Comparison of ENCODE assay signal across 8 cellular contexts in the genomic region with DNA sequence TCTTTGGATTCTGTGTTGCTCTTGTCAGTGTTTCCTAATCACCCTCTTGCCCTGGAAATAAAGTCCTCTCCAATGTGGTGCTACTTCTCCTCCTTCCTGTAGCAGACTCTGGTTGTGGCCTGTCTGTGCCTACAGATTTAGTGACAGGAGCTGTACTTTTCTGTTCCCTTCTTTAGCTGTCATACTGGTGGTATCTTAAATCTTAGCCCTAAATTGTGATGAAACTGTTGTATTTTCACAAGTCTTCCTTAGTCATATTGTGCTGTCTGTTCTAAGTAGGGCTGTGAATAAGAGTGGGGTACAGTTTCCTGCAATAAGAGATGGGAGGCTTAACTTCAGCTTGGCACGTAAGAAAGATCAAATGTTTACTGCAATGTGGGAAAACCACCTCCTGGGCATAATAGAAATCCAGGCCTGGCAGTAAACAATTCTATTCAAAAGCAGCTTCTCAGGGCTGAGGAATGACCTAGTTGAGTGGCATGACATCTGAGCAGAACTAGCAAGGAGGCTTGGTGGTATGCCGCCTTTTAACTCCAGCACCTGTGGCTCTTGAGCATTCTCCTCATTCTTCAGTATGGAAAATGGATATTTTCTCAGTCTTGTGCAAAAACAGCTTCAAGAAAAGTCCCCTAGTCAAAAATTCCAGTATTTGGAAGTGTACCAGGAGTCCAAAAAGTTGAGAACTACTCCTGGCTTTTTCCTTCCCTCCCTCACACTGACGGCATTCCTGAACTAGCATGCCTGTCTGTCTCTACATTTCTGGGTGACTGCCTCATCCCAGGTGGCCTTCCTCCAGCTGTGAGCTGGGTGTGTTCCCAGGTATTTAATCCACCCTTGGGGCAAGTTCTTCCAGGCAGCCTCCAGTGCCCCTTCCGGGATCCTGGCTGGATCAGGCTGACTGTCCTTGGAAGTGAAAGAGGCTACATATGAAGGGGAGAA. TPM values are rescaled to one million over a fixed set of nuclear protein-coding genes. Genes with fewer than 3 reads are reported as not detected.
DNase-seq lines count a peak whose midpoint lies in the region; ATAC-seq and TF ChIP-seq lines count a peak whose summit lies in the region.

No MANE protein-coding gene starts in this region.

- peak; percentile 36 for ATAC-seq in GM18519 (IDR thresholded peaks at IDR 0.05; ENCODE audit: low FRiP score, unreplicated experiment)
- no peak for ATAC-seq in lung (ENCODE audit: insufficient read depth, low FRiP score)
- no peak for ATAC-seq in HG02759 (IDR thresholded peaks at IDR 0.05; ENCODE audit: unreplicated experiment)

- TF ChIP-seq CTCF in lung (IDR thresholded peaks at IDR 0.05; ENCODE audit: control extremely low read depth, extremely low read depth) = no peak
- TF ChIP-seq CTCF in vagina (IDR thresholded peaks at IDR 0.05) = no peak

- H3K9me3 ChIP-seq in lung (ENCODE audit: control insufficient read depth in 2 of 2, insufficient read depth in 1 of 2, low read length in 1 of 2) (no peaks in the 10 kb centered on the region), vagina (no peaks in the 10 kb centered on the region)

- 49 to 66% methylated on average over 4 of the region's 4 CpGs for WGBS in lung, 2 donors

- H3K36me3 ChIP-seq in lung (ENCODE audit: control insufficient read depth in 2 of 2, insufficient read depth in 2 of 2, low read length in 2 of 2) (no peaks in the 10 kb centered on the region), vagina (no peaks in the 10 kb centered on the region)

- DNase-seq in LoVo (ENCODE audit: low spot score) (peak; percentile 76), caudate nucleus (lab: John Stamatoyannopoulos, UW) (no peak), lung (ENCODE audit: low spot score) (peak; percentile 35), vagina (ENCODE audit: extremely low spot score in 2 of 2) (no peak), NCI-H748 (lab: John Stamatoyannopoulos, UW; ENCODE audit: unreplicated experiment) (no peak)
- DNase-seq in central memory CD4-positive, alpha-beta T cell = no peak

- intact Hi-C loops in vagina (cut with DNase I) = no loop called here

- peak overlapping the region; percentile 59 for H3K27ac ChIP-seq in caudate nucleus (ENCODE audit: low read depth, low read length)
- H3K27ac ChIP-seq in lung (ENCODE audit: low read depth in 1 of 2, low read length in 1 of 2) = peak overlapping the region; percentile 91 to 96
- peak overlapping the region; percentile 83 for H3K27ac ChIP-seq in vagina

- H3K27me3 ChIP-seq in lung (ENCODE audit: control insufficient read depth, insufficient read depth) (no peaks in the 10 kb centered on the region), vagina (no peaks in the 10 kb centered on the region)

- H3K4me3 ChIP-seq in lung (no peak overlapping the region), vagina (no peak overlapping the region)

- peaks cover 9 to 32% of the 10 kb centered on the region in 2 donors for H3K4me1 ChIP-seq in lung (ENCODE audit: control insufficient read depth in 2 of 2, insufficient read depth in 2 of 2, low read length in 2 of 2)
- peaks cover 48% of the 10 kb centered on the region for H3K4me1 ChIP-seq in vagina

- TF ChIP-seq POLR2A in vagina (IDR thresholded peaks at IDR 0.05) = no peak

RNA-seq across cellular contexts. Expression of a gene that starts 19.5 kb away (rescaled TPM):
- total RNA-seq in lung = 100 to 1,000 TPM in 1 of 2 donors, 10 to 100 TPM in 1; 56.2 to 102 TPM
- polyA plus RNA-seq in lung = 10 to 100 TPM in 1 of 2 donors, 1 to 10 TPM in 1; 8.7 to 24.8 TPM
- 48.4 TPM for total RNA-seq in vagina

Comparison
In these comparisons a context has a peak if more than half of its experiments do, and no peak if none do; other contexts are left out.
1. DNase-seq: peak in LoVo (single experiment) and lung (single experiment); none in caudate nucleus (0 of 61), vagina (0 of 2), central memory CD4-positive, alpha-beta T cell (single experiment) and NCI-H748 (single experiment).
2. Peak in every context shown above with its lines, with median percentiles within 50 percentile points of each other: H3K27ac ChIP-seq.